In genomic region chr17:6453279-6454024, GRCh38 we compare ENCODE assay signal across 1 cellular context.
A peak's percentile ranks its signal among the peaks of the same experiment; 100 is the strongest.
TF ChIP-seq lines count a peak whose summit lies in the region.

No MANE protein-coding gene starts in this region.

TF ChIP-seq in H1, 55 proteins besides CTCF, POLR2A, EP300 and RAD21:
- no peak for TF ChIP-seq SIX5 (IDR thresholded peaks at IDR 0.05; ENCODE audit: low read depth, low read length)
- TF ChIP-seq TAF7 (optimal IDR thresholded peaks at IDR 0.05; ENCODE audit: borderline replicate concordance, low read depth, low read length) = peak; percentile 24
TF ChIP-seq in H1: peak in this region for 1.
